Comparison of ENCODE assay signal across 19 cellular contexts in genomic region chr1:103327054-103327719, GRCh38.
"Had no signal": no experiment of that assay in that cellular context is flagged by ENCODE, and none has a peak within 500 bp of the region (broad histone marks: within the 10 kb centered on the region; RNA-seq: fewer than 3 reads in every experiment).

No MANE protein-coding gene starts in this region.

- H3K79me2 ChIP-seq: parathyroid adenoma had no signal

- ATAC-seq: activated naive CD4-positive, alpha-beta T cell treated with anti-CD3 and anti-CD28 coated beads, Interleukin-2, amount 50 U/mL, for 72 hours; left lobe of liver; natural killer cell had no signal

- H3K36me3 Mint-ChIP-seq: activated naive CD4-positive, alpha-beta T cell treated with anti-CD3 and anti-CD28 coated beads, Interleukin-2, amount 50 U/mL, for 72 hours; natural killer cell had no signal

- H3K4me3 ChIP-seq: lung, spleen, thyroid gland had no signal

- H3K4me1 Mint-ChIP-seq: natural killer cell had no signal

- H3K4me1 ChIP-seq: parathyroid adenoma, spleen, thyroid gland had no signal

- H3K9ac ChIP-seq: parathyroid adenoma had no signal

- H3K9me3 ChIP-seq: neutrophil, thyroid gland had no signal

- H2AFZ ChIP-seq: parathyroid adenoma had no signal

- H3K4me3 Mint-ChIP-seq: natural killer cell had no signal

- H3K27ac Mint-ChIP-seq: activated naive CD4-positive, alpha-beta T cell treated with anti-CD3 and anti-CD28 coated beads, Interleukin-2, amount 50 U/mL, for 72 hours; natural killer cell had no signal

- H3K27ac ChIP-seq: neutrophil, parathyroid adenoma, spleen, thyroid gland, WERI-Rb-1 had no signal

- DNase-seq: activated CD4-positive, alpha-beta T cell treated with anti-CD3 and anti-CD28 coated beads for 1 hour; activated gamma-delta T cell; cerebellar nuclear complex; cortex of kidney; erythroblast; foreskin melanocyte; glutamatergic neuron; kidney; natural killer cell; spleen; stimulated activated CD8-positive, alpha-beta memory T cell treated with anti-CD3 and anti-CD28 coated beads, Interleukin-4, amount 100 ng/mL, for 48 hours; stimulated activated naive CD4-positive, alpha-beta T cell; thyroid gland; WERI-Rb-1 had no signal

- H3K36me3 ChIP-seq: neutrophil, spleen, thyroid gland, WERI-Rb-1 had no signal

- H3K27me3 ChIP-seq: neutrophil, spleen, thyroid gland had no signal
